1 cellular context compared by ENCODE assay signal in genomic region chr17:28725660-28726395, GRCh38.
TF ChIP-seq lines count a peak whose summit lies in the region.

A gene with protein sequence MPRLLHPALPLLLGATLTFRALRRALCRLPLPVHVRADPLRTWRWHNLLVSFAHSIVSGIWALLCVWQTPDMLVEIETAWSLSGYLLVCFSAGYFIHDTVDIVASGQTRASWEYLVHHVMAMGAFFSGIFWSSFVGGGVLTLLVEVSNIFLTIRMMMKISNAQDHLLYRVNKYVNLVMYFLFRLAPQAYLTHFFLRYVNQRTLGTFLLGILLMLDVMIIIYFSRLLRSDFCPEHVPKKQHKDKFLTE (minus strand): TSS chr17:28726233. CDS start chr17:28726097, 136 bp downstream.

TF ChIP-seq in K562, 482 proteins besides CTCF, POLR2A, EP300 and RAD21 (continued from another document and continues in another):
- TF ChIP-seq ATF6 (CRISPR knock-in tag; IDR thresholded peaks at IDR 0.05): 0 out of 2 replicates have a peak, but pooled peaks have one; percentile 30
- peak; percentile 97 for TF ChIP-seq FUS (optimal IDR thresholded peaks at IDR 0.05; ENCODE audit: low read depth, low read length)
- TF ChIP-seq DACH1 (IDR thresholded peaks at IDR 0.05; ENCODE audit: partially characterized antibody): no peak
- TF ChIP-seq DMBX1 (CRISPR knock-in tag; IDR thresholded peaks at IDR 0.05; ENCODE audit: borderline replicate concordance): 0 out of 2 replicates have a peak, but pooled peaks have one; percentile 31
- TF ChIP-seq MYC (IDR thresholded peaks at IDR 0.05; ENCODE audit: low read depth, low read length): peak; percentile 91
- TF ChIP-seq MYC (CRISPR knock-in tag; IDR thresholded peaks at IDR 0.05; ENCODE audit: borderline replicate concordance, low read depth): peak; percentile 90; the same call in 1 of the 2 replicates
- TF ChIP-seq RBM14 (IDR thresholded peaks at IDR 0.05; ENCODE audit: borderline replicate concordance, insufficient read depth, low read depth, low read length): peak; percentile 97; the same call in 1 of the 2 replicates
- peak; percentile 68 for TF ChIP-seq KLF1 (tag; IDR thresholded peaks at IDR 0.05)
- 0 out of 2 replicates have a peak, but pooled peaks have one; percentile 6 for TF ChIP-seq DPF2 (IDR thresholded peaks at IDR 0.05)
- 0 out of 2 replicates have a peak, but pooled peaks have one; percentile 48 for TF ChIP-seq KDM2B (CRISPR knock-in tag; IDR thresholded peaks at IDR 0.05)
- 0 out of 2 replicates have a peak, but pooled peaks have one; percentile 10 for TF ChIP-seq FOXK1 (CRISPR knock-in tag; IDR thresholded peaks at IDR 0.05; ENCODE audit: borderline replicate concordance)
- TF ChIP-seq, protein P1, sequence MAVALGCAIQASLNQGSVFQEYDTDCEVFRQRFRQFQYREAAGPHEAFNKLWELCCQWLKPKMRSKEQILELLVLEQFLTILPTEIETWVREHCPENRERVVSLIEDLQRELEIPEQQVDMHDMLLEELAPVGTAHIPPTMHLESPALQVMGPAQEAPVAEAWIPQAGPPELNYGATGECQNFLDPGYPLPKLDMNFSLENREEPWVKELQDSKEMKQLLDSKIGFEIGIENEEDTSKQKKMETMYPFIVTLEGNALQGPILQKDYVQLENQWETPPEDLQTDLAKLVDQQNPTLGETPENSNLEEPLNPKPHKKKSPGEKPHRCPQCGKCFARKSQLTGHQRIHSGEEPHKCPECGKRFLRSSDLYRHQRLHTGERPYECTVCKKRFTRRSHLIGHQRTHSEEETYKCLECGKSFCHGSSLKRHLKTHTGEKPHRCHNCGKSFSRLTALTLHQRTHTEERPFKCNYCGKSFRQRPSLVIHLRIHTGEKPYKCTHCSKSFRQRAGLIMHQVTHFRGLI (CRISPR knock-in tag; IDR thresholded peaks at IDR 0.05): 0 out of 2 replicates have a peak, but pooled peaks have one; percentile 37
- TF ChIP-seq RFX7 (CRISPR knock-in tag; IDR thresholded peaks at IDR 0.05): peak; percentile 77; the same call in 1 of the 2 replicates
- TF ChIP-seq ZNF584 (CRISPR knock-in tag; IDR thresholded peaks at IDR 0.05; ENCODE audit: low read depth): no peak
- TF ChIP-seq CREB1 (IDR thresholded peaks at IDR 0.05): peak; percentile 34; the same call in 1 of the 2 replicates
- TF ChIP-seq CREB1 (CRISPR knock-in tag; IDR thresholded peaks at IDR 0.05): no peak
- TF ChIP-seq TARDBP (IDR thresholded peaks at IDR 0.05): peak; percentile 21; the same call in 1 of the 2 replicates
- peak; percentile 64; the same call in 1 of the 2 replicates for TF ChIP-seq NFRKB (IDR thresholded peaks at IDR 0.05; ENCODE audit: low read depth)
- peak; percentile 41; the same call in 1 of the 2 replicates for TF ChIP-seq ATF7 (IDR thresholded peaks at IDR 0.05)
- peak in 2 of 3 experiments; percentile 3 to 68 for TF ChIP-seq YY1 (IDR thresholded peaks at IDR 0.05; ENCODE audit: borderline replicate concordance in 1 of 3, control insufficient read depth in 1 of 3, extremely low read depth in 1 of 3, insufficient read depth in 3 of 3, insufficient read length in 1 of 3, insufficient replicate concordance in 2 of 3, low read depth in 1 of 3, low read length in 2 of 3)
- TF ChIP-seq DIDO1 (tag; IDR thresholded peaks at IDR 0.05; ENCODE audit: low read depth): no peak
- peak; percentile 91 for TF ChIP-seq PHF8 (IDR thresholded peaks at IDR 0.05; ENCODE audit: borderline replicate concordance, low read length)
- TF ChIP-seq NBN (IDR thresholded peaks at IDR 0.05; ENCODE audit: low read depth): no peak; the same call in 1 of the 2 replicates
- TF ChIP-seq FIP1L1 (IDR thresholded peaks at IDR 0.05; ENCODE audit: low read depth, low read length, poor library complexity, severe bottlenecking): peak; percentile 98
- peak; percentile 73; the same call in 1 of the 2 replicates for TF ChIP-seq POLR2AphosphoS5 (IDR thresholded peaks at IDR 0.05; ENCODE audit: control insufficient read depth, insufficient read depth, low read depth, low read length)
- TF ChIP-seq MXD1 (CRISPR knock-in tag; IDR thresholded peaks at IDR 0.05; ENCODE audit: borderline replicate concordance, poor library complexity, severe bottlenecking): peak; percentile 71
- no peak; the same call in 1 of the 2 replicates for TF ChIP-seq THAP7 (CRISPR knock-in tag; IDR thresholded peaks at IDR 0.05)
- TF ChIP-seq, protein P2, sequence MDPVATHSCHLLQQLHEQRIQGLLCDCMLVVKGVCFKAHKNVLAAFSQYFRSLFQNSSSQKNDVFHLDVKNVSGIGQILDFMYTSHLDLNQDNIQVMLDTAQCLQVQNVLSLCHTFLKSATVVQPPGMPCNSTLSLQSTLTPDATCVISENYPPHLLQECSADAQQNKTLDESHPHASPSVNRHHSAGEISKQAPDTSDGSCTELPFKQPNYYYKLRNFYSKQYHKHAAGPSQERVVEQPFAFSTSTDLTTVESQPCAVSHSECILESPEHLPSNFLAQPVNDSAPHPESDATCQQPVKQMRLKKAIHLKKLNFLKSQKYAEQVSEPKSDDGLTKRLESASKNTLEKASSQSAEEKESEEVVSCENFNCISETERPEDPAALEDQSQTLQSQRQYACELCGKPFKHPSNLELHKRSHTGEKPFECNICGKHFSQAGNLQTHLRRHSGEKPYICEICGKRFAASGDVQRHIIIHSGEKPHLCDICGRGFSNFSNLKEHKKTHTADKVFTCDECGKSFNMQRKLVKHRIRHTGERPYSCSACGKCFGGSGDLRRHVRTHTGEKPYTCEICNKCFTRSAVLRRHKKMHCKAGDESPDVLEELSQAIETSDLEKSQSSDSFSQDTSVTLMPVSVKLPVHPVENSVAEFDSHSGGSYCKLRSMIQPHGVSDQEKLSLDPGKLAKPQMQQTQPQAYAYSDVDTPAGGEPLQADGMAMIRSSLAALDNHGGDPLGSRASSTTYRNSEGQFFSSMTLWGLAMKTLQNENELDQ (CRISPR knock-in tag; IDR thresholded peaks at IDR 0.05; ENCODE audit: borderline replicate concordance): no peak
- TF ChIP-seq MCM3 (IDR thresholded peaks at IDR 0.05): no peak
- no peak for TF ChIP-seq MITF (IDR thresholded peaks at IDR 0.05)
- peak; percentile 16; the same call in 1 of the 2 replicates for TF ChIP-seq LEF1 (IDR thresholded peaks at IDR 0.05)
- TF ChIP-seq PML (IDR thresholded peaks at IDR 0.05; ENCODE audit: low read length): peak; percentile 13; the same call in 1 of the 2 replicates
- TF ChIP-seq, protein P3, sequence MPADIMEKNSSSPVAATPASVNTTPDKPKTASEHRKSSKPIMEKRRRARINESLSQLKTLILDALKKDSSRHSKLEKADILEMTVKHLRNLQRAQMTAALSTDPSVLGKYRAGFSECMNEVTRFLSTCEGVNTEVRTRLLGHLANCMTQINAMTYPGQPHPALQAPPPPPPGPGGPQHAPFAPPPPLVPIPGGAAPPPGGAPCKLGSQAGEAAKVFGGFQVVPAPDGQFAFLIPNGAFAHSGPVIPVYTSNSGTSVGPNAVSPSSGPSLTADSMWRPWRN (IDR thresholded peaks at IDR 0.05; ENCODE audit: low read depth): peak; percentile 79
- TF ChIP-seq, protein P4, sequence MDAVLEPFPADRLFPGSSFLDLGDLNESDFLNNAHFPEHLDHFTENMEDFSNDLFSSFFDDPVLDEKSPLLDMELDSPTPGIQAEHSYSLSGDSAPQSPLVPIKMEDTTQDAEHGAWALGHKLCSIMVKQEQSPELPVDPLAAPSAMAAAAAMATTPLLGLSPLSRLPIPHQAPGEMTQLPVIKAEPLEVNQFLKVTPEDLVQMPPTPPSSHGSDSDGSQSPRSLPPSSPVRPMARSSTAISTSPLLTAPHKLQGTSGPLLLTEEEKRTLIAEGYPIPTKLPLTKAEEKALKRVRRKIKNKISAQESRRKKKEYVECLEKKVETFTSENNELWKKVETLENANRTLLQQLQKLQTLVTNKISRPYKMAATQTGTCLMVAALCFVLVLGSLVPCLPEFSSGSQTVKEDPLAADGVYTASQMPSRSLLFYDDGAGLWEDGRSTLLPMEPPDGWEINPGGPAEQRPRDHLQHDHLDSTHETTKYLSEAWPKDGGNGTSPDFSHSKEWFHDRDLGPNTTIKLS (IDR thresholded peaks at IDR 0.05; ENCODE audit: borderline replicate concordance, low read depth): peak; percentile 83
- TF ChIP-seq, protein P5, sequence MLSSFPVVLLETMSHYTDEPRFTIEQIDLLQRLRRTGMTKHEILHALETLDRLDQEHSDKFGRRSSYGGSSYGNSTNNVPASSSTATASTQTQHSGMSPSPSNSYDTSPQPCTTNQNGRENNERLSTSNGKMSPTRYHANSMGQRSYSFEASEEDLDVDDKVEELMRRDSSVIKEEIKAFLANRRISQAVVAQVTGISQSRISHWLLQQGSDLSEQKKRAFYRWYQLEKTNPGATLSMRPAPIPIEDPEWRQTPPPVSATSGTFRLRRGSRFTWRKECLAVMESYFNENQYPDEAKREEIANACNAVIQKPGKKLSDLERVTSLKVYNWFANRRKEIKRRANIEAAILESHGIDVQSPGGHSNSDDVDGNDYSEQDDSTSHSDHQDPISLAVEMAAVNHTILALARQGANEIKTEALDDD (IDR thresholded peaks at IDR 0.05): no peak
- peak; percentile 17; the same call in 1 of the 2 replicates for TF ChIP-seq ZBTB7A (IDR thresholded peaks at IDR 0.05; ENCODE audit: borderline replicate concordance, control insufficient read depth, low read depth, low read length)
- peak in 1 of 2 experiments; percentile 91; a peak in 2 of 4 replicates for TF ChIP-seq HDAC1 (IDR thresholded peaks at IDR 0.05)
- peak; percentile 32; the same call in 1 of the 2 replicates for TF ChIP-seq SOX6 (IDR thresholded peaks at IDR 0.05)
- TF ChIP-seq MAZ (CRISPR knock-in tag; conservative IDR thresholded peaks at IDR 0.05 in 1 of 2, IDR thresholded peaks at IDR 0.05 in 1 of 2): peak; percentile 84 to 94
- TF ChIP-seq TOE1 (IDR thresholded peaks at IDR 0.05; ENCODE audit: borderline replicate concordance): no peak
- TF ChIP-seq TOE1 (CRISPR knock-in tag; IDR thresholded peaks at IDR 0.05; ENCODE audit: borderline replicate concordance, low read depth): peak; percentile 97
- TF ChIP-seq CBX5 (IDR thresholded peaks at IDR 0.05; ENCODE audit: borderline replicate concordance, low read depth): peak; percentile 37
- TF ChIP-seq, protein P6, sequence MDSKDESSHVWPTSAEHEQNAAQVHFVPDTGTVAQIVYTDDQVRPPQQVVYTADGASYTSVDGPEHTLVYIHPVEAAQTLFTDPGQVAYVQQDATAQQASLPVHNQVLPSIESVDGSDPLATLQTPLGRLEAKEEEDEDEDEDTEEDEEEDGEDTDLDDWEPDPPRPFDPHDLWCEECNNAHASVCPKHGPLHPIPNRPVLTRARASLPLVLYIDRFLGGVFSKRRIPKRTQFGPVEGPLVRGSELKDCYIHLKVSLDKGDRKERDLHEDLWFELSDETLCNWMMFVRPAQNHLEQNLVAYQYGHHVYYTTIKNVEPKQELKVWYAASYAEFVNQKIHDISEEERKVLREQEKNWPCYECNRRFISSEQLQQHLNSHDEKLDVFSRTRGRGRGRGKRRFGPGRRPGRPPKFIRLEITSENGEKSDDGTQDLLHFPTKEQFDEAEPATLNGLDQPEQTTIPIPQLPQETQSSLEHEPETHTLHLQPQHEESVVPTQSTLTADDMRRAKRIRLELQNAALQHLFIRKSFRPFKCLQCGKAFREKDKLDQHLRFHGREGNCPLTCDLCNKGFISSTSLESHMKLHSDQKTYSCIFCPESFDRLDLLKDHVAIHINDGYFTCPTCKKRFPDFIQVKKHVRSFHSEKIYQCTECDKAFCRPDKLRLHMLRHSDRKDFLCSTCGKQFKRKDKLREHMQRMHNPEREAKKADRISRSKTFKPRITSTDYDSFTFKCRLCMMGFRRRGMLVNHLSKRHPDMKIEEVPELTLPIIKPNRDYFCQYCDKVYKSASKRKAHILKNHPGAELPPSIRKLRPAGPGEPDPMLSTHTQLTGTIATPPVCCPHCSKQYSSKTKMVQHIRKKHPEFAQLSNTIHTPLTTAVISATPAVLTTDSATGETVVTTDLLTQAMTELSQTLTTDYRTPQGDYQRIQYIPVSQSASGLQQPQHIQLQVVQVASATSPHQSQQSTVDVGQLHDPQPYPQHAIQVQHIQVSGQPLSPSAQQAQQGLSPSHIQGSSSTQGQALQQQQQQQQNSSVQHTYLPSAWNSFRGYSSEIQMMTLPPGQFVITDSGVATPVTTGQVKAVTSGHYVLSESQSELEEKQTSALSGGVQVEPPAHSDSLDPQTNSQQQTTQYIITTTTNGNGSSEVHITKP (IDR thresholded peaks at IDR 0.05; ENCODE audit: partially characterized antibody): no peak
- TF ChIP-seq CHD1 (IDR thresholded peaks at IDR 0.05; ENCODE audit: low read length): peak; percentile 89
- no peak for TF ChIP-seq ZNF444 (CRISPR knock-in tag; IDR thresholded peaks at IDR 0.05)
- TF ChIP-seq GABPB2 (CRISPR knock-in tag; conservative IDR thresholded peaks at IDR 0.05): peak; percentile 74; the same call in 1 of the 2 replicates
